Comparison of ENCODE assay signal across 8 cellular contexts in the genomic region with DNA sequence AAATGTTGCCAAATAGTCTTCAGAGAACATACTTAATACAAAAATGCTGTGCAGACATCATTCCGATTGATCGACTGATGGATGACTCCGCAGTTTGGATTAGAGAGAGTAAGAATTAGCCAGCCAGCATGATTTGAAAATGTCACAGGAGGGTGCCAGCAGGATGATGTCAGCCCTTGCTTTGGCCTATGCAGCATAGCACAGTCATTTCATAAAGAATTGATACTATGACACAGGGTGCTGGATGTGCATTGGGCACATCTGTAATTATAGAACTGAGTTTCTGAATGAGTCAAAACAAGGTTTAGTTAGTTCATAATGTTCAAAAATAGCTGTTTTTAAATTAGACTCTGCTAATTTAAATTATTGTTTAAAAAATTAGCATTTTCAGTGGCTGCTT. TPM values are rescaled to one million over a fixed set of nuclear protein-coding genes. Genes with fewer than 3 reads are reported as not detected.
A peak's percentile ranks its signal among the peaks of the same experiment; 100 is the strongest.
DNase-seq lines count a peak whose midpoint lies in the region; ATAC-seq and TF ChIP-seq lines count a peak whose summit lies in the region.

No MANE protein-coding gene starts in this region.

- H3F3A ChIP-seq in GM23248 (ENCODE audit: insufficient read depth) (peaks cover 23% of the 10 kb centered on the region), smooth muscle cell (ENCODE audit: low read depth) (no peaks in the 10 kb centered on the region)

- no peaks in the 10 kb centered on the region for H3K27me3 Mint-ChIP-seq in type B pancreatic cell

- H3K36me3 Mint-ChIP-seq in type B pancreatic cell: peaks cover 29% of the 10 kb centered on the region

- H3K4me2 ChIP-seq in GM23248 (ENCODE audit: unreplicated experiment) (peak overlapping the region; percentile 1), smooth muscle cell (no peak overlapping the region)

- H3K36me3 ChIP-seq in GM23248 (ENCODE audit: low read depth) (peaks cover 38% of the 10 kb centered on the region), smooth muscle cell (ENCODE audit: low read depth) (peaks cover 7% of the 10 kb centered on the region)

- ATAC-seq in GM18861 (IDR thresholded peaks at IDR 0.05; ENCODE audit: unreplicated experiment): peak; percentile 93

- DNase-seq in GM23248 (peak; percentile 84), LHCN-M2 (ENCODE audit: low read depth) (peak; percentile 20), iris pigment epithelial cell (ENCODE audit: low read depth) (peak; percentile 47), NCI-H226 (no peak), type B pancreatic cell (ENCODE audit: extremely low spot score, unreplicated experiment) (no peak), COLO829 (ENCODE audit: low spot score) (no peak), smooth muscle cell (lab: John Stamatoyannopoulos, UW; ENCODE audit: unreplicated experiment) (no peak)

- H4K20me1 ChIP-seq in GM23248 (ENCODE audit: insufficient read depth) (no peaks in the 10 kb centered on the region), smooth muscle cell (ENCODE audit: low read depth) (peaks cover 14% of the 10 kb centered on the region)

- no peaks in the 10 kb centered on the region for H3K9me3 ChIP-seq in GM23248 (ENCODE audit: low read depth)
- H3K9me3 ChIP-seq in smooth muscle cell (replicated peaks; ENCODE audit: low read depth): no peaks in the 10 kb centered on the region

- no peak overlapping the region for H3K4me3 ChIP-seq in GM23248
- no peak overlapping the region for H3K4me3 ChIP-seq in smooth muscle cell

- H3K27me3 ChIP-seq in GM23248 (replicated peaks; ENCODE audit: insufficient read depth) (no peaks in the 10 kb centered on the region), smooth muscle cell (ENCODE audit: low read depth) (no peaks in the 10 kb centered on the region)

- WGBS in GM23248 (ENCODE audit: low coverage in 1 of 2, low lambda C conversion rate in 2 of 2, missing lambda C conversion rate in 2 of 2), 2 experiments: 10 to 16% methylated on average over 3 of the region's 3 CpGs
- 96% methylated on average over 3 of the region's 3 CpGs for WGBS in smooth muscle cell (ENCODE audit: low lambda C conversion rate)

- peaks cover 4% of the 10 kb centered on the region for H3K4me1 Mint-ChIP-seq in type B pancreatic cell (ENCODE audit: unreplicated experiment)

- H3K9ac ChIP-seq in GM23248 (peak overlapping the region; percentile 17; the same call in 1 of the 2 replicates), smooth muscle cell (ENCODE audit: low read depth) (no peak overlapping the region)

- in situ Hi-C loops in GM23248 (cut with MboI): no loop called here

- H3K4me3 Mint-ChIP-seq in type B pancreatic cell: no peak overlapping the region

- no peak overlapping the region for H3K27ac Mint-ChIP-seq in type B pancreatic cell

- H2AFZ ChIP-seq in GM23248: no peak overlapping the region
- H2AFZ ChIP-seq in smooth muscle cell (ENCODE audit: low read depth): no peak overlapping the region

- H3K4me1 ChIP-seq in GM23248 (ENCODE audit: insufficient read depth) (peaks cover 14% of the 10 kb centered on the region), smooth muscle cell (ENCODE audit: low read depth) (no peaks in the 10 kb centered on the region)

- peak overlapping the region; percentile 53 for H3K27ac ChIP-seq in GM23248
- no peak overlapping the region for H3K27ac ChIP-seq in smooth muscle cell (ENCODE audit: low read depth)

- TF ChIP-seq CTCF in type B pancreatic cell (conservative IDR thresholded peaks at IDR 0.05) (no peak), smooth muscle cell (IDR thresholded peaks at IDR 0.05; ENCODE audit: borderline replicate concordance, insufficient read depth, poor library complexity, severe bottlenecking) (no peak)

- H3K9me2 ChIP-seq in GM23248 (ENCODE audit: insufficient read depth): no peaks in the 10 kb centered on the region

- H3K9me3 Mint-ChIP-seq in type B pancreatic cell: no peaks in the 10 kb centered on the region

- H3K79me2 ChIP-seq in GM23248 (ENCODE audit: insufficient read depth): no peaks in the 10 kb centered on the region
- no peaks in the 10 kb centered on the region for H3K79me2 ChIP-seq in smooth muscle cell (ENCODE audit: low read depth)

RNA-seq across cellular contexts. Expression of gene TRAF5, which starts 21.6 kb away (rescaled TPM):
- 7.7 and 9.9 TPM in 2 replicates for total RNA-seq in GM23248 (2014; rRNA removed; shearing (Covaris generic))
- 5.7 and 6.3 TPM in 2 replicates for polyA plus RNA-seq in GM23248 (2016; fragmentation: Nextera tagmentation; extraction: Ambion mirVana)
- 2.8 and 4.2 TPM in 2 replicates for total RNA-seq in LHCN-M2 (2014; rRNA removed)
- polyA plus RNA-seq in LHCN-M2 (2012): 2.2 TPM
- 14.0 and 17.9 TPM in 2 replicates for total RNA-seq in type B pancreatic cell (ENCODE audit: low replicate concordance)
- 15.0 and 18.7 TPM in 2 replicates for total RNA-seq in smooth muscle cell
- 6.1 and 10.2 TPM in 2 replicates for polyA plus RNA-seq in smooth muscle cell

RNA-seq across cellular contexts. Expression of gene RCOR3, which starts 45.9 kb away (rescaled TPM):
- total RNA-seq in GM23248 (2014; rRNA removed; shearing (Covaris generic)): 11.4 and 13.8 TPM in 2 replicates
- polyA plus RNA-seq in GM23248 (2016; fragmentation: Nextera tagmentation; extraction: Ambion mirVana): 21.7 and 25.8 TPM in 2 replicates
- 23.0 and 32.4 TPM in 2 replicates for total RNA-seq in LHCN-M2 (2014; rRNA removed)
- polyA plus RNA-seq in LHCN-M2 (2012): 24.0 TPM
- total RNA-seq in type B pancreatic cell (ENCODE audit: low replicate concordance): 47.9 and 52.8 TPM in 2 replicates
- total RNA-seq in smooth muscle cell: 27.7 and 32.5 TPM in 2 replicates
- polyA plus RNA-seq in smooth muscle cell: 22.0 and 22.5 TPM in 2 replicates

Comparison
In these comparisons a context has a peak if more than half of its experiments do, and no peak if none do; other contexts are left out.
1. DNase-seq: peak in GM23248 (single experiment), LHCN-M2 (single experiment) and iris pigment epithelial cell (single experiment); none in NCI-H226 (single experiment), type B pancreatic cell (single experiment), COLO829 (single experiment) and smooth muscle cell (single experiment).